Comparison of ENCODE assay signal across 13 cellular contexts in the genomic region with DNA sequence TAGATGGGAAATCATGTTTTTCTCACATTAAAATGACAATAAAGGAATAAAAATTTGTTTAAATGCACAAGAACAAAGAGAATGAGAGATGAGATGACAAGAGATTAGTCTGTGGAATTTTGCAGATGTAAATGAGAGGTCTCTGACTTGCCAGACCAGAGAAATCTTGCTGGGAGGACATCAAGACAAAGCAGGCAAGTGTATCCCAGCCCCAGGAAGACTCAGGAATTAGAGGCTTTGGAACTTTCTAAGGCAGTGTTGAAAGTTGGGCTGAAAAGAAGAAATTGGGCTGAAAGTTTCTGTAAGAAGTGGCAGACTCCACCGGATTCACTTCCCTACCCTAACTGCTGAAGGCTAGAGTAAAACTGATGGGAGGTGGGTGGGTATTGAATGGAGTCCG. TPM values are rescaled to one million over a fixed set of nuclear protein-coding genes. Genes with fewer than 3 reads are reported as not detected.
DNase-seq lines count a peak whose midpoint lies in the region; ATAC-seq and TF ChIP-seq lines count a peak whose summit lies in the region.
"Had no signal": no experiment of that assay in that cellular context is flagged by ENCODE, and none has a peak within 500 bp of the region (broad histone marks: within the 10 kb centered on the region; RNA-seq: fewer than 3 reads in every experiment).

No MANE protein-coding gene starts in this region.

- no peaks in the 10 kb centered on the region for H3K27me3 Mint-ChIP-seq in Calu3 (ENCODE audit: unreplicated experiment)
- H3K27me3 Mint-ChIP-seq in WTC11 (ENCODE audit: low read depth) = no peaks in the 10 kb centered on the region
- no peaks in the 10 kb centered on the region for H3K27me3 Mint-ChIP-seq in glutamatergic neuron (ENCODE audit: unreplicated experiment)
- no peaks in the 10 kb centered on the region for H3K27me3 Mint-ChIP-seq in progenitor cell of endocrine pancreas
- no peaks in the 10 kb centered on the region for H3K27me3 Mint-ChIP-seq in chondrocyte (ENCODE audit: low read depth)
- H3K27me3 Mint-ChIP-seq: CD4-positive, CD25-positive, alpha-beta regulatory T cell had no signal

- H3K4me1 Mint-ChIP-seq in Calu3 (ENCODE audit: low read depth, unreplicated experiment) (peaks cover 19% of the 10 kb centered on the region), WTC11 (peaks cover 29% of the 10 kb centered on the region), glutamatergic neuron (ENCODE audit: low read depth, unreplicated experiment) (peaks cover 18% of the 10 kb centered on the region), progenitor cell of endocrine pancreas (ENCODE audit: low read depth) (peaks cover 3% of the 10 kb centered on the region), chondrocyte (ENCODE audit: low read depth) (no peaks in the 10 kb centered on the region)
- H3K4me1 Mint-ChIP-seq: CD4-positive, CD25-positive, alpha-beta regulatory T cell had no signal

- CTCF ChIA-PET in Calu3 (lab: Charles Lee) = interaction anchor here (0.6 kb wide), 1 partner anchor 22 kb away, joined by 3 read pairs; no protein-coding TSS in a partner anchor
- CTCF ChIA-PET in WTC11 (lab: Charles Lee) = no interaction called here

- H3K36me3 Mint-ChIP-seq in Calu3 (ENCODE audit: insufficient read depth, unreplicated experiment) (peaks cover 32% of the 10 kb centered on the region), WTC11 (peaks cover 53% of the 10 kb centered on the region), glutamatergic neuron (ENCODE audit: unreplicated experiment) (peaks cover 13% of the 10 kb centered on the region), progenitor cell of endocrine pancreas (ENCODE audit: insufficient read depth) (peaks cover 50% of the 10 kb centered on the region), chondrocyte (ENCODE audit: low read depth) (peaks cover 28% of the 10 kb centered on the region)

- intact Hi-C loops in Calu3 (cut with micrococcal nuclease; ENCODE audit: unreplicated experiment) (no loop called here), head of caudate nucleus (cut with DNase I) (no loop called here)

- POLR2A ChIA-PET in WTC11 (lab: Charles Lee) = no interaction called here

- TF ChIP-seq CTCF in Calu3 (IDR thresholded peaks at IDR 0.05; ENCODE audit: unreplicated experiment) (no peak), WTC11 (IDR thresholded peaks at IDR 0.05) (no peak), glutamatergic neuron (IDR thresholded peaks at IDR 0.05; ENCODE audit: partially characterized antibody, unreplicated experiment) (no peak), progenitor cell of endocrine pancreas (IDR thresholded peaks at IDR 0.05; ENCODE audit: unreplicated experiment) (no peak), chondrocyte (IDR thresholded peaks at IDR 0.05) (no peak)

- peak overlapping the region; percentile 26 for H3K27ac Mint-ChIP-seq in Calu3 (ENCODE audit: unreplicated experiment)
- peak overlapping the region; percentile 14; the same call in 1 of the 2 replicates for H3K27ac Mint-ChIP-seq in WTC11
- H3K27ac Mint-ChIP-seq in glutamatergic neuron (ENCODE audit: unreplicated experiment) = peak overlapping the region; percentile 13
- peak overlapping the region; percentile 51 for H3K27ac Mint-ChIP-seq in progenitor cell of endocrine pancreas
- H3K27ac Mint-ChIP-seq in chondrocyte (ENCODE audit: unreplicated experiment) = no peak overlapping the region
- H3K27ac Mint-ChIP-seq: CD4-positive, CD25-positive, alpha-beta regulatory T cell had no signal

- H3K9me3 Mint-ChIP-seq in Calu3 (ENCODE audit: low read depth, unreplicated experiment) (no peaks in the 10 kb centered on the region), WTC11 (no peaks in the 10 kb centered on the region), glutamatergic neuron (ENCODE audit: unreplicated experiment) (peaks cover 4% of the 10 kb centered on the region), progenitor cell of endocrine pancreas (ENCODE audit: low read depth) (no peaks in the 10 kb centered on the region), chondrocyte (ENCODE audit: low read depth) (no peaks in the 10 kb centered on the region)
- H3K9me3 Mint-ChIP-seq: CD4-positive, CD25-positive, alpha-beta regulatory T cell had no signal

- ATAC-seq in WTC11 (no peak), HG03469 (IDR thresholded peaks at IDR 0.05; ENCODE audit: unreplicated experiment) (no peak)
- ATAC-seq: GM12878 had no signal

- no peak for DNase-seq in Calu3
- no peak for DNase-seq in WTC11 (ENCODE audit: low spot score)
- no peak for DNase-seq in glutamatergic neuron
- DNase-seq in progenitor cell of endocrine pancreas (ENCODE audit: low spot score, unreplicated experiment) = no peak
- no peak for DNase-seq in chondrocyte (ENCODE audit: low spot score)
- DNase-seq in head of caudate nucleus = no peak
- DNase-seq: 8988T; AML-193; CD4-positive, CD25-positive, alpha-beta regulatory T cell; DMS79; GOT3 had no signal

- H3K4me3 Mint-ChIP-seq in Calu3 (ENCODE audit: low read depth, unreplicated experiment) (no peak overlapping the region), WTC11 (no peak overlapping the region), glutamatergic neuron (ENCODE audit: unreplicated experiment) (no peak overlapping the region), progenitor cell of endocrine pancreas (ENCODE audit: low read depth) (no peak overlapping the region), chondrocyte (ENCODE audit: unreplicated experiment) (no peak overlapping the region)
- H3K4me3 Mint-ChIP-seq: CD4-positive, CD25-positive, alpha-beta regulatory T cell had no signal

- no TSS peak for BruUV-seq in Calu3 (replicated peaks; lab: Mats Ljungman, UMichigan)

TF ChIP-seq in WTC11, 78 proteins besides CTCF, POLR2A, EP300 and RAD21 (continues in another document):
- TF ChIP-seq ZNF671 (CRISPR knock-in tag; IDR thresholded peaks at IDR 0.05) (no peak), MXD4 (CRISPR knock-in tag; IDR thresholded peaks at IDR 0.05; ENCODE audit: borderline replicate concordance) (no peak), KAT7 (CRISPR knock-in tag; IDR thresholded peaks at IDR 0.05; ENCODE audit: borderline replicate concordance) (no peak), NR2C2 (CRISPR knock-in tag; IDR thresholded peaks at IDR 0.05) (no peak)
- TF ChIP-seq, protein P1, sequence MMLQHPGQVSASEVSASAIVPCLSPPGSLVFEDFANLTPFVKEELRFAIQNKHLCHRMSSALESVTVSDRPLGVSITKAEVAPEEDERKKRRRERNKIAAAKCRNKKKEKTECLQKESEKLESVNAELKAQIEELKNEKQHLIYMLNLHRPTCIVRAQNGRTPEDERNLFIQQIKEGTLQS (CRISPR knock-in tag; conservative IDR thresholded peaks at IDR 0.05) = no peak
- TF ChIP-seq, protein P2, sequence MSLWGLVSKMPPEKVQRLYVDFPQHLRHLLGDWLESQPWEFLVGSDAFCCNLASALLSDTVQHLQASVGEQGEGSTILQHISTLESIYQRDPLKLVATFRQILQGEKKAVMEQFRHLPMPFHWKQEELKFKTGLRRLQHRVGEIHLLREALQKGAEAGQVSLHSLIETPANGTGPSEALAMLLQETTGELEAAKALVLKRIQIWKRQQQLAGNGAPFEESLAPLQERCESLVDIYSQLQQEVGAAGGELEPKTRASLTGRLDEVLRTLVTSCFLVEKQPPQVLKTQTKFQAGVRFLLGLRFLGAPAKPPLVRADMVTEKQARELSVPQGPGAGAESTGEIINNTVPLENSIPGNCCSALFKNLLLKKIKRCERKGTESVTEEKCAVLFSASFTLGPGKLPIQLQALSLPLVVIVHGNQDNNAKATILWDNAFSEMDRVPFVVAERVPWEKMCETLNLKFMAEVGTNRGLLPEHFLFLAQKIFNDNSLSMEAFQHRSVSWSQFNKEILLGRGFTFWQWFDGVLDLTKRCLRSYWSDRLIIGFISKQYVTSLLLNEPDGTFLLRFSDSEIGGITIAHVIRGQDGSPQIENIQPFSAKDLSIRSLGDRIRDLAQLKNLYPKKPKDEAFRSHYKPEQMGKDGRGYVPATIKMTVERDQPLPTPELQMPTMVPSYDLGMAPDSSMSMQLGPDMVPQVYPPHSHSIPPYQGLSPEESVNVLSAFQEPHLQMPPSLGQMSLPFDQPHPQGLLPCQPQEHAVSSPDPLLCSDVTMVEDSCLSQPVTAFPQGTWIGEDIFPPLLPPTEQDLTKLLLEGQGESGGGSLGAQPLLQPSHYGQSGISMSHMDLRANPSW (CRISPR knock-in tag; conservative IDR thresholded peaks at IDR 0.05; ENCODE audit: low read depth) = no peak
- TF ChIP-seq, protein P3, sequence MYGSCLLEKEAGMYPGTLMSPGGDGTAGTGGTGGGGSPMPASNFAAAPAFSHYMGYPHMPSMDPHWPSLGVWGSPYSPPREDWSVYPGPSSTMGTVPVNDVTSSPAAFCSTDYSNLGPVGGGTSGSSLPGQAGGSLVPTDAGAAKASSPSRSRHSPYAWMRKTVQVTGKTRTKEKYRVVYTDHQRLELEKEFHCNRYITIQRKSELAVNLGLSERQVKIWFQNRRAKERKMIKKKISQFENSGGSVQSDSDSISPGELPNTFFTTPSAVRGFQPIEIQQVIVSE (CRISPR knock-in tag; IDR thresholded peaks at IDR 0.05; ENCODE audit: borderline replicate concordance) = no peak
- TF ChIP-seq, protein P4, sequence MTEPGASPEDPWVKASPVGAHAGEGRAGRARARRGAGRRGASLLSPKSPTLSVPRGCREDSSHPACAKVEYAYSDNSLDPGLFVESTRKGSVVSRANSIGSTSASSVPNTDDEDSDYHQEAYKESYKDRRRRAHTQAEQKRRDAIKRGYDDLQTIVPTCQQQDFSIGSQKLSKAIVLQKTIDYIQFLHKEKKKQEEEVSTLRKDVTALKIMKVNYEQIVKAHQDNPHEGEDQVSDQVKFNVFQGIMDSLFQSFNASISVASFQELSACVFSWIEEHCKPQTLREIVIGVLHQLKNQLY (CRISPR knock-in tag; IDR thresholded peaks at IDR 0.05) = no peak
- TF ChIP-seq, protein P5, sequence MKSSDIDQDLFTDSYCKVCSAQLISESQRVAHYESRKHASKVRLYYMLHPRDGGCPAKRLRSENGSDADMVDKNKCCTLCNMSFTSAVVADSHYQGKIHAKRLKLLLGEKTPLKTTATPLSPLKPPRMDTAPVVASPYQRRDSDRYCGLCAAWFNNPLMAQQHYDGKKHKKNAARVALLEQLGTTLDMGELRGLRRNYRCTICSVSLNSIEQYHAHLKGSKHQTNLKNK (CRISPR knock-in tag; IDR thresholded peaks at IDR 0.05) = no peak

RNA-seq across cellular contexts. Expression of a gene that starts 54.6 kb away (rescaled TPM):
- 226 and 237 TPM in 2 replicates for total RNA-seq in Calu3 (2022)
- 181 to 182 TPM (median 182 TPM) in 3 replicates for total RNA-seq in WTC11 (2021)
- total RNA-seq in glutamatergic neuron (ENCODE audit: unreplicated experiment) = 552 TPM
- 421 and 423 TPM in 2 replicates for total RNA-seq in progenitor cell of endocrine pancreas
- 40.5 to 48.8 TPM (median 45.8 TPM) in 3 replicates for total RNA-seq in chondrocyte
